ENCODE assay signal across 8 cellular contexts in the genomic region with DNA sequence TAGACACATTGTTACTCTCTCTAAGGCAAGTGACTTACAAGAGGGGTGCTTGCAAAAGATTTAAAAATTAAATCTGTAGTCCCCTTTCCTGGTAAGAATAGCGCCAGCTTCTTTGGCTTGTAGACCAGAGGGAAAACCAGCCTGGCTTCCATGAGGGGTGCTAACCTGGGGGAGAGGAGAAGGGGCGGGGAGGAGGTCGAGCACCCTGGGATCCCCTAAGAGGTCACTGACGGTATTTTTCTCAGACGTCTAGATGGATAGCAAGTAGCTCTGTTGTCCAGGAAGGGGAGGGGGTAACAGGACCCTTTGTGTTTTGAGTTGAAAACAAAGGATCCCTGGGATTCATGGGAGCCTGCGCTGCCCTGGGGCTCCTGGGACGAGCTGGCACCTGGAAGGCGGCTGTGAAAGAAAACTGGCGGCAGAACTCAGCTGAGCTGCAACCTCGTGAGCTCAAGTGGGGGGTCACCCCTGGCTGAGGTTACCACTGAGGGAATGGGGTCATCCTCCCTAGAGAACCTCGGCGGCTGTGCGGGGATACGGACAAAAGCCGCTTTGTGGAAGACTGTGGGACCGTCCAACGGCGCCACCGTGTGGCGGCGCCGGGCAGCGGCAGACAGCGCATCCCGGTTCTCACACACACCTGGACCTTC. TPM values are rescaled to one million over a fixed set of nuclear protein-coding genes. Genes with fewer than 3 reads are reported as not detected.
DNase-seq lines count a peak whose midpoint lies in the region; ATAC-seq and TF ChIP-seq lines count a peak whose summit lies in the region.

No MANE protein-coding gene starts in this region.

- ATAC-seq in HG02610 (IDR thresholded peaks at IDR 0.05; ENCODE audit: unreplicated experiment): peak; percentile 54
- peak; percentile 88 for ATAC-seq in WTC11
- peak; percentile 88 for ATAC-seq in left colon

- intact Hi-C loops in left colon (cut with DNase I, micrococcal nuclease): loop anchor here in 1 of 2 donors (5.0 kb wide), 1 partner anchor 147 kb away; no protein-coding TSS in a partner anchor

- peaks cover 11% of the 10 kb centered on the region for H3K9me3 Mint-ChIP-seq in WTC11

- POLR2A ChIA-PET in WTC11 (lab: Charles Lee): interaction anchor here (0.7 kb wide), 1 partner anchor 17 kb away, joined by 3 read pairs; no protein-coding TSS in a partner anchor

- peaks cover 16% of the 10 kb centered on the region for H3K27me3 Mint-ChIP-seq in WTC11 (ENCODE audit: low read depth)

- peak overlapping the region; percentile 66 for H3K4me3 Mint-ChIP-seq in WTC11

- DNase-seq in SIG-M5 treated with dmso at 0.1 percent for 504 hours (lab: John Stamatoyannopoulos, UW; ENCODE audit: unreplicated experiment) (peak; percentile 33), SIG-M5 (lab: John Stamatoyannopoulos, UW) (no peak), NCI-H1105 (lab: John Stamatoyannopoulos, UW) (peak; percentile 49), WTC11 (ENCODE audit: low spot score) (peak; percentile 80), cerebellum (ENCODE audit: low spot score) (peak; percentile 51), left colon (peak in 1 of 2 donors; percentile 53)
- peak; percentile 44 to 53 for DNase-seq in stimulated activated CD4-positive, alpha-beta T cell treated with anti-CD3 and anti-CD28 coated beads, Interleukin-2, amount 100 ng/mL, for 48 hours

- CTCF ChIA-PET in WTC11 (lab: Charles Lee): interaction anchor here (0.8 to 3.4 kb wide), 37 partner anchors 8 to 689 kb away, joined by 3 to 55 read pairs (median 4); partner anchors contain the start of genes EVA1A and TACR1

- peaks cover 13% of the 10 kb centered on the region for H3K4me1 Mint-ChIP-seq in WTC11

- H3K36me3 Mint-ChIP-seq in WTC11: no peaks in the 10 kb centered on the region

- TF ChIP-seq CTCF in WTC11 (IDR thresholded peaks at IDR 0.05): peak; percentile 86

- H3K27ac Mint-ChIP-seq in WTC11: no peak overlapping the region

TF ChIP-seq in WTC11, 78 proteins besides CTCF, POLR2A, EP300 and RAD21:
- TF ChIP-seq GABPB1 (CRISPR knock-in tag; IDR thresholded peaks at IDR 0.05) (peak; percentile 62; the same call in 1 of the 2 replicates), CREM (CRISPR knock-in tag; IDR thresholded peaks at IDR 0.05) (no peak), ETV6 (CRISPR knock-in tag; IDR thresholded peaks at IDR 0.05) (peak; percentile 68), ZNF423 (CRISPR knock-in tag; IDR thresholded peaks at IDR 0.05) (peak; percentile 89)

RNA-seq across cellular contexts. Expression of gene MRPL19, which starts 37.8 kb away (rescaled TPM):
- total RNA-seq in WTC11 (2021) (65.8 to 71.3 TPM (median 70.0 TPM) in 3 replicates), cerebellum (40.3 TPM), left colon (10 to 100 TPM; 38.8 to 51.2 TPM)

RNA-seq across cellular contexts. Expression of gene EVA1A, which starts 48.1 kb away (rescaled TPM):
- 3.2 to 4.1 TPM (median 3.3 TPM) in 3 replicates for total RNA-seq in WTC11 (2021)
- total RNA-seq in cerebellum: 0.36 TPM
- total RNA-seq in left colon: under 1 TPM; 0.55 to 0.87 TPM
